ENCODE assay signal across 8 cellular contexts in genomic region chr6:99589290-99589672, GRCh38. TPM values are rescaled to one million over a fixed set of nuclear protein-coding genes. Genes with fewer than 3 reads are reported as not detected.
A peak's percentile ranks its signal among the peaks of the same experiment; 100 is the strongest.
DNase-seq lines count a peak whose midpoint lies in the region; ATAC-seq and FAIRE-seq lines count a peak whose summit lies in the region.

No MANE protein-coding gene starts in this region.

- peaks cover 87% of the 10 kb centered on the region for H3K27me3 Mint-ChIP-seq in CD4-positive, CD25-positive, alpha-beta regulatory T cell
- peaks cover 83% of the 10 kb centered on the region for H3K27me3 Mint-ChIP-seq in activated naive CD8-positive, alpha-beta T cell treated with anti-CD3 and anti-CD28 coated beads for 36 hours
- peaks cover 17 to 33% (median 28%) of the 10 kb centered on the region in 3 donors for H3K27me3 Mint-ChIP-seq in immature natural killer cell (ENCODE audit: low read depth in 3 of 3)

- peaks cover 24% of the 10 kb centered on the region for H3K4me1 ChIP-seq in CD4-positive, CD25-positive, alpha-beta regulatory T cell (ENCODE audit: control insufficient read depth, insufficient read depth, low read length, poor library complexity, severe bottlenecking)
- peaks cover 0 to 37% (median 32%) of the 10 kb centered on the region in 5 donors for H3K4me1 ChIP-seq in subcutaneous abdominal adipose tissue (ENCODE audit: control insufficient read depth in 5 of 5, insufficient read depth in 5 of 5, low read length in 5 of 5)

- no peaks in the 10 kb centered on the region for H3K9me3 ChIP-seq in CD4-positive, CD25-positive, alpha-beta regulatory T cell (ENCODE audit: control insufficient read depth in 2 of 2, low read length in 2 of 2)
- no peaks in the 10 kb centered on the region for H3K9me3 ChIP-seq in subcutaneous abdominal adipose tissue (ENCODE audit: control insufficient read depth in 5 of 5, low read length in 5 of 5)

- H3K27me3 ChIP-seq in CD4-positive, CD25-positive, alpha-beta regulatory T cell (ENCODE audit: control insufficient read depth, insufficient read depth, low read length) = peaks cover 59% of the 10 kb centered on the region
- peaks cover 20 to 44% (median 42%) of the 10 kb centered on the region in 5 donors for H3K27me3 ChIP-seq in subcutaneous abdominal adipose tissue (ENCODE audit: control insufficient read depth in 5 of 5, insufficient read depth in 4 of 5, low read length in 5 of 5)

- peak overlapping the region in 1 of 3 donors; percentile 57 for H3K27ac Mint-ChIP-seq in CD4-positive, CD25-positive, alpha-beta regulatory T cell
- no peak overlapping the region for H3K27ac Mint-ChIP-seq in activated naive CD8-positive, alpha-beta T cell treated with anti-CD3 and anti-CD28 coated beads for 36 hours
- H3K27ac Mint-ChIP-seq in immature natural killer cell = no peak overlapping the region

- no peaks in the 10 kb centered on the region for H3K36me3 ChIP-seq in CD4-positive, CD25-positive, alpha-beta regulatory T cell (ENCODE audit: control insufficient read depth, insufficient read depth, low read length)
- no peaks in the 10 kb centered on the region for H3K36me3 ChIP-seq in subcutaneous abdominal adipose tissue (ENCODE audit: control insufficient read depth in 5 of 5, insufficient read depth in 5 of 5, low read length in 5 of 5)

- H3K4me1 Mint-ChIP-seq in CD4-positive, CD25-positive, alpha-beta regulatory T cell = peaks cover 8 to 35% (median 16%) of the 10 kb centered on the region in 4 donors
- peaks cover 19% of the 10 kb centered on the region for H3K4me1 Mint-ChIP-seq in activated naive CD8-positive, alpha-beta T cell treated with anti-CD3 and anti-CD28 coated beads for 36 hours
- H3K4me1 Mint-ChIP-seq in immature natural killer cell = peaks cover 16 to 29% of the 10 kb centered on the region in 2 donors

- H3K4me3 Mint-ChIP-seq in CD4-positive, CD25-positive, alpha-beta regulatory T cell = peak overlapping the region in 3 of 4 donors; percentile 80 to 87 (median 84)
- H3K4me3 Mint-ChIP-seq in activated naive CD8-positive, alpha-beta T cell treated with anti-CD3 and anti-CD28 coated beads for 36 hours = peak overlapping the region; percentile 77
- peak overlapping the region; percentile 79 to 88 (median 83) for H3K4me3 Mint-ChIP-seq in immature natural killer cell

- no peaks in the 10 kb centered on the region for H3K36me3 Mint-ChIP-seq in CD4-positive, CD25-positive, alpha-beta regulatory T cell
- H3K36me3 Mint-ChIP-seq in activated naive CD8-positive, alpha-beta T cell treated with anti-CD3 and anti-CD28 coated beads for 36 hours = no peaks in the 10 kb centered on the region
- H3K36me3 Mint-ChIP-seq in immature natural killer cell = no peaks in the 10 kb centered on the region

- H3K4me3 ChIP-seq in CD4-positive, CD25-positive, alpha-beta regulatory T cell (ENCODE audit: low read depth, low read length) = no peak overlapping the region
- peak overlapping the region in 4 of 5 donors; percentile 56 to 66 (median 62) for H3K4me3 ChIP-seq in subcutaneous abdominal adipose tissue (ENCODE audit: low read depth in 1 of 5, low read length in 5 of 5)

- no peak for ATAC-seq in CD4-positive, CD25-positive, alpha-beta regulatory T cell (ENCODE audit: low read depth in 2 of 2)
- ATAC-seq in GM19351 (IDR thresholded peaks at IDR 0.05; ENCODE audit: unreplicated experiment) = peak; percentile 33
- peak; percentile 23 for ATAC-seq in HG03439 (IDR thresholded peaks at IDR 0.05; ENCODE audit: unreplicated experiment)

- H3K9me3 Mint-ChIP-seq in CD4-positive, CD25-positive, alpha-beta regulatory T cell = peaks cover 0 to 7% (median 0%) of the 10 kb centered on the region in 7 donors
- no peaks in the 10 kb centered on the region for H3K9me3 Mint-ChIP-seq in activated naive CD8-positive, alpha-beta T cell treated with anti-CD3 and anti-CD28 coated beads for 36 hours
- peaks cover 0 to 2% (median 0%) of the 10 kb centered on the region in 6 donors for H3K9me3 Mint-ChIP-seq in immature natural killer cell

- DNase-seq in CD4-positive, CD25-positive, alpha-beta regulatory T cell = no peak
- DNase-seq in activated naive CD8-positive, alpha-beta T cell treated with anti-CD3 and anti-CD28 coated beads for 36 hours = no peak
- DNase-seq in immature natural killer cell (no peak), NCI-H1105 (lab: John Stamatoyannopoulos, UW) (no peak), GM19239 (ENCODE audit: insufficient read length, low spot score) (no peak)

- peak overlapping the region in 2 of 5 donors; percentile 41 to 56 for H3K9ac ChIP-seq in subcutaneous abdominal adipose tissue (ENCODE audit: low read length in 5 of 5)

- no peak for FAIRE-seq in GM19239 (lab: Jason Lieb, UNC)

- H3K27ac ChIP-seq in CD4-positive, CD25-positive, alpha-beta regulatory T cell (ENCODE audit: insufficient read depth, low read length, poor library complexity, severe bottlenecking) = no peak overlapping the region
- no peak overlapping the region for H3K27ac ChIP-seq in subcutaneous abdominal adipose tissue (ENCODE audit: low read depth, low read length)

RNA-seq across cellular contexts. Expression of gene PRDM13, which starts 17.4 kb away (rescaled TPM):
- total RNA-seq in CD4-positive, CD25-positive, alpha-beta regulatory T cell = not detected
- not detected for polyA plus RNA-seq in CD4-positive, CD25-positive, alpha-beta regulatory T cell
- total RNA-seq in activated naive CD8-positive, alpha-beta T cell treated with anti-CD3 and anti-CD28 coated beads for 36 hours = under 1 TPM in 1 of 2 experiments, not detected in 1; 0.10 TPM
- not detected for polyA plus RNA-seq in immature natural killer cell

RNA-seq across cellular contexts. Expression of gene CCNC, which starts 20.8 kb away (rescaled TPM):
- 32.3 TPM for total RNA-seq in CD4-positive, CD25-positive, alpha-beta regulatory T cell
- 10 to 100 TPM; 37.8 to 48.6 (median 47.3) TPM for polyA plus RNA-seq in CD4-positive, CD25-positive, alpha-beta regulatory T cell
- total RNA-seq in activated naive CD8-positive, alpha-beta T cell treated with anti-CD3 and anti-CD28 coated beads for 36 hours = 10 to 100 TPM; 77.3 to 80.5 TPM
- 10 to 100 TPM; 29.9 to 42.4 (median 34.0) TPM for polyA plus RNA-seq in immature natural killer cell

Comparison
In these comparisons a context has a peak if more than half of its experiments do, and no peak if none do; other contexts are left out.
1. ATAC-seq: peak in GM19351 (single experiment) and HG03439 (single experiment); none in CD4-positive, CD25-positive, alpha-beta regulatory T cell (0 of 2).
2. Peak in every context shown above with its lines, with median percentiles within 50 percentile points of each other: H3K4me3 Mint-ChIP-seq.